11 cellular contexts compared by ENCODE assay signal in the genomic region with DNA sequence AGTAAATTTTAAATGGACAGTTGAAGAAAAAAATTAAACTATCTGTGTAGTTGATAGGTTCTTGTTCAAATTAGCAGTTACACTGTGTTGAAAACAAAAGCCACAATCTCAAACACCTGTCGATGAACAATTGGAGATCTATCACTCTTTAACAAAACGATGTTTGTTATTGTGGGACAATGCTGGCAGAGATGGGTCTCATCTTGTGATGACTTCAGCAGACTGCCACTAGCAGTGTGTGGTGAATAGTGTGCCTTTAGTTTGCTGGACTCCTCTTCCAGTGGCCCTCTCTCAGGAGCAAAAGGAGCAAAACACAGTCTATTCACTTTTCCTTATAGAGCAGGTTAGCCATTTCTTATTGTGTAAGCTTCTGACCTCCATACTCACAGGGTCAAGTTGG.
"Had no signal": no experiment of that assay in that cellular context is flagged by ENCODE, and none has a peak within 500 bp of the region (broad histone marks: within the 10 kb centered on the region; RNA-seq: fewer than 3 reads in every experiment).

No MANE protein-coding gene starts in this region.

- H3K27ac ChIP-seq: left lung, prostate gland, SK-N-MC, spleen had no signal

- ATAC-seq: activated T-helper 17 cell treated with anti-CD3 and anti-CD28 coated beads, Interleukin-2, amount 50 U/mL, for 72 hours; esophagus mucosa; left lung; natural killer cell; sciatic nerve; stimulated activated naive CD8-positive, alpha-beta T cell treated with anti-CD3 and anti-CD28 coated beads, Interleukin-15, amount 100 ng/mL, for 72 hours had no signal

- H3K4me3 ChIP-seq: left lung, prostate gland, SK-N-MC, spleen had no signal

- H3K4me1 ChIP-seq: left lung, prostate gland, spleen had no signal

- H3K9me3 ChIP-seq: left lung, prostate gland had no signal

- DNase-seq: activated naive CD4-positive, alpha-beta T cell treated with Interleukin-2 at 50 U/mL for 16 hours; left lung; mammary epithelial cell; natural killer cell; spleen; stimulated activated naive CD8-positive, alpha-beta T cell treated with anti-CD3 and anti-CD28 coated beads, Interleukin-15, amount 100 ng/mL, for 72 hours had no signal

- H3K27me3 ChIP-seq: left lung, spleen had no signal

- H3K36me3 ChIP-seq: left lung, prostate gland, spleen had no signal
